Comparison of ENCODE assay signal across 25 cellular contexts in the genomic region with DNA sequence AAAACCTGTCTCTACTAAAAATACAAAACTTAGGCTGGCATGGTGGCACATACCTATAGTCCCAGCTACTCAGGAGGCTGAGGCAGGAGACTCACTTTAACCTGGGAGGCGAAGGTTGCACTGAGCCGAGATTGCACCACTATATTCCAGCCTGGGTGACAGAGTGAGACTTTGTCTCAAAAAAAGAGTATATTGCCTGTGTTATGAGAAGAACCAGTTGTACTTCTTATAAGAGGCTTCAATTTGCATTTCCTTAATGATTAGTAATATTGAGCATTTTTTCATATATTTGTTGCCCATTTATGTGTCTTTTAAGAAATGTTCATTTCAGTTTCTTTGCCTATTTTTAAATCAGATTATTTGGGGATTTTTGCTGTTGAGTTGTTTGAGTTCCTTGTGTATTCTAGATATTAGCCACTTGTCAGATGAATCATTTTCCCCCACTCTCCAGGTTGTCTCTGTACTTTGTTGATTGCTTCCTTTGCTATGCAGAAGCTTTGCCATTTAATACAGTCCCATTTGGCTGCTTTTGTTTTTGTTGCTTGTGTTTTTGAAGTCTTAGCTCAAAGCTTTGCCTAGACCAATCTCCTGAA.
"Had no signal": no experiment of that assay in that cellular context is flagged by ENCODE, and none has a peak within 500 bp of the region (broad histone marks: within the 10 kb centered on the region; RNA-seq: fewer than 3 reads in every experiment).

No MANE protein-coding gene starts in this region.

- FAIRE-seq: colon, RCC 7860 had no signal

- H3K27me3 ChIP-seq: adrenal gland had no signal

- H3K9me3 ChIP-seq: adrenal gland had no signal

- H3K4me1 ChIP-seq: adrenal gland had no signal

- ATAC-seq: activated CD8-positive, alpha-beta memory T cell treated with anti-CD3 and anti-CD28 coated beads, Interleukin-2, amount 10 ng/mL, durations not matched to agents 7 days and 5 days; PC-3; T-helper 17 cell; WTC11 had no signal

- DNase-seq: activated CD4-positive, alpha-beta T cell treated with anti-CD3 and anti-CD28 coated beads for 48 hours; activated CD4-positive, alpha-beta T cell treated with anti-CD3 and anti-CD28 coated beads, Interleukin-2, amount 50 U/mL, for 48 hours; activated CD4-positive, CD25-positive, alpha-beta regulatory T cell treated with anti-CD3 and anti-CD28 coated beads, Interleukin-2, amount 50 U/mL, for 72 hours; activated CD8-positive, alpha-beta memory T cell treated with anti-CD3 and anti-CD28 coated beads, Interleukin-2, amount 10 ng/mL, durations not matched to agents 7 days and 5 days; activated gamma-delta T cell treated with Interleukin-2 at 50 U/mL for 16 hours; activated naive CD4-positive, alpha-beta T cell treated with anti-CD3 and anti-CD28 coated beads, Interleukin-2, amount 50 U/mL, for 16 hours; activated naive CD8-positive, alpha-beta T cell treated with anti-CD3 and anti-CD28 coated beads, Interleukin-2, amount 10 ng/mL, durations not matched to agents 7 days and 5 days; activated T-cell treated with anti-CD3 and anti-CD28 coated beads, Interleukin-2, amount 50 U/mL, for 4 hours; adrenal gland; anterior cingulate cortex; cerebellar nuclear complex; NCI-H1105 treated with DMSO at 0.1 percent for 48 hours; NCI-H146; NCI-H187 treated with DMSO at 0.1 percent for 48 hours; NCI-H2081 treated with DMSO at 0.1 percent for 48 hours; NCI-H446; NCI-H524; PC-3; SHP77; T-helper 17 cell; T-helper 9 cell had no signal

- H3K36me3 ChIP-seq: adrenal gland had no signal

- H3K4me3 Mint-ChIP-seq: activated CD8-positive, alpha-beta memory T cell treated with anti-CD3 and anti-CD28 coated beads, Interleukin-2, amount 10 ng/mL, durations not matched to agents 7 days and 5 days; activated naive CD8-positive, alpha-beta T cell treated with anti-CD3 and anti-CD28 coated beads, Interleukin-2, amount 10 ng/mL, durations not matched to agents 7 days and 5 days; activated T-cell treated with anti-CD3 and anti-CD28 coated beads, Interleukin-2, amount 50 U/mL, for 4 hours; T-helper 17 cell; WTC11 had no signal

- H3K4me1 Mint-ChIP-seq: activated CD8-positive, alpha-beta memory T cell treated with anti-CD3 and anti-CD28 coated beads, Interleukin-2, amount 10 ng/mL, durations not matched to agents 7 days and 5 days; activated naive CD8-positive, alpha-beta T cell treated with anti-CD3 and anti-CD28 coated beads, Interleukin-2, amount 10 ng/mL, durations not matched to agents 7 days and 5 days; T-helper 17 cell had no signal

- H3K27ac ChIP-seq: adrenal gland had no signal

- H3K27ac Mint-ChIP-seq: activated CD8-positive, alpha-beta memory T cell treated with anti-CD3 and anti-CD28 coated beads, Interleukin-2, amount 10 ng/mL, durations not matched to agents 7 days and 5 days; activated naive CD8-positive, alpha-beta T cell treated with anti-CD3 and anti-CD28 coated beads, Interleukin-2, amount 10 ng/mL, durations not matched to agents 7 days and 5 days; activated T-helper 2 cell treated with anti-CD3 and anti-CD28 coated beads, Interferon-gamma antibody, Interleukin-2, Interleukin-4, amounts not matched to agents 10 μg/mL and 5 μg/mL and 100 μg/mL, durations not matched to agents 14 hours and 24 hours and 36 hours; T-helper 17 cell; WTC11 had no signal

- H3K4me3 ChIP-seq: adrenal gland had no signal

- H3K36me3 Mint-ChIP-seq: activated naive CD8-positive, alpha-beta T cell treated with anti-CD3 and anti-CD28 coated beads, Interleukin-2, amount 10 ng/mL, durations not matched to agents 7 days and 5 days had no signal

- H3K9me3 Mint-ChIP-seq: activated naive CD8-positive, alpha-beta T cell treated with anti-CD3 and anti-CD28 coated beads, Interleukin-2, amount 10 ng/mL, durations not matched to agents 7 days and 5 days had no signal
